ENCODE assay signal across 11 cellular contexts in genomic region chr18:24189007-24189528, GRCh38. TPM values are rescaled to one million over a fixed set of nuclear protein-coding genes. Genes with fewer than 3 reads are reported as not detected.
DNase-seq lines count a peak whose midpoint lies in the region; ATAC-seq and TF ChIP-seq lines count a peak whose summit lies in the region.
"Had no signal": no experiment of that assay in that cellular context is flagged by ENCODE, and none has a peak within 500 bp of the region (broad histone marks: within the 10 kb centered on the region; RNA-seq: fewer than 3 reads in every experiment).

No MANE protein-coding gene starts in this region.

- POLR2A ChIA-PET in WTC11 (lab: Charles Lee): no interaction called here

- H3K27me3 Mint-ChIP-seq in WTC11 (ENCODE audit: low read depth): no peaks in the 10 kb centered on the region

- no peak overlapping the region for H3K4me3 Mint-ChIP-seq in WTC11
- H3K4me3 Mint-ChIP-seq: activated naive CD8-positive, alpha-beta T cell treated with anti-CD3 and anti-CD28 coated beads, Interleukin-2, amount 10 ng/mL, durations not matched to agents 7 days and 5 days; T-cell had no signal

- H3K4me3 ChIP-seq in GM12864 (ENCODE audit: low read depth, low read length): no peak overlapping the region
- no peak overlapping the region for H3K4me3 ChIP-seq in fibroblast of villous mesenchyme (ENCODE audit: low read depth, low read length)

- H3K36me3 Mint-ChIP-seq in WTC11: peaks cover 2% of the 10 kb centered on the region; the same call in 1 of the 2 replicates
- H3K36me3 Mint-ChIP-seq: activated naive CD8-positive, alpha-beta T cell treated with anti-CD3 and anti-CD28 coated beads, Interleukin-2, amount 10 ng/mL, durations not matched to agents 7 days and 5 days; T-cell had no signal

- no peaks in the 10 kb centered on the region for H3K9me3 Mint-ChIP-seq in WTC11
- H3K9me3 Mint-ChIP-seq: activated naive CD8-positive, alpha-beta T cell treated with anti-CD3 and anti-CD28 coated beads, Interleukin-2, amount 10 ng/mL, durations not matched to agents 7 days and 5 days; T-cell had no signal

- ATAC-seq in GM21360 (IDR thresholded peaks at IDR 0.05; ENCODE audit: unreplicated experiment): peak; percentile 86
- peak; percentile 74 for ATAC-seq in HG03108 (IDR thresholded peaks at IDR 0.05; ENCODE audit: unreplicated experiment)
- no peak for ATAC-seq in WTC11
- ATAC-seq: T-cell had no signal

- TF ChIP-seq CTCF in GM12864 (IDR thresholded peaks at IDR 0.05; ENCODE audit: low read depth, low read length, missing control alignments) (no peak), fibroblast of villous mesenchyme (IDR thresholded peaks at IDR 0.05; ENCODE audit: insufficient read depth, low read depth, low read length) (no peak), WTC11 (IDR thresholded peaks at IDR 0.05) (no peak)

- CTCF ChIA-PET in WTC11 (lab: Charles Lee): interaction anchor here (1.8 to 6.0 kb wide), 2 partner anchors 12 to 271 kb away, joined by 3 to 50 read pairs; no protein-coding TSS in a partner anchor

- DNase-seq in GM12864 (ENCODE audit: low read depth) (peak; percentile 44), fibroblast of villous mesenchyme (ENCODE audit: low read depth) (peak; percentile 22), WTC11 (ENCODE audit: low spot score) (no peak), HK-2 (ENCODE audit: unreplicated experiment) (no peak), hepatic stellate cell (ENCODE audit: low spot score) (no peak), NCI-H2196 treated with DMSO at 0.1 percent for 48 hours (lab: John Stamatoyannopoulos, UW; ENCODE audit: unreplicated experiment) (no peak)
- DNase-seq: activated naive CD8-positive, alpha-beta T cell treated with anti-CD3 and anti-CD28 coated beads, Interleukin-2, amount 10 ng/mL, durations not matched to agents 7 days and 5 days; NCI-H1436 treated with DMSO at 0.1 percent for 48 hours; T-cell had no signal

- H3K4me1 Mint-ChIP-seq in WTC11: peaks cover 19% of the 10 kb centered on the region
- H3K4me1 Mint-ChIP-seq: activated naive CD8-positive, alpha-beta T cell treated with anti-CD3 and anti-CD28 coated beads, Interleukin-2, amount 10 ng/mL, durations not matched to agents 7 days and 5 days; T-cell had no signal

- no peak overlapping the region for H3K27ac Mint-ChIP-seq in WTC11
- H3K27ac Mint-ChIP-seq: activated naive CD8-positive, alpha-beta T cell treated with anti-CD3 and anti-CD28 coated beads, Interleukin-2, amount 10 ng/mL, durations not matched to agents 7 days and 5 days; T-cell had no signal

TF ChIP-seq in WTC11, 78 proteins besides CTCF, POLR2A, EP300 and RAD21:
- no peak for TF ChIP-seq USF1 (CRISPR knock-in tag; IDR thresholded peaks at IDR 0.05)
- TF ChIP-seq ZNF416 (CRISPR knock-in tag; IDR thresholded peaks at IDR 0.05): no peak
- no peak for TF ChIP-seq ATF1 (CRISPR knock-in tag; IDR thresholded peaks at IDR 0.05)
- no peak for TF ChIP-seq AR (CRISPR knock-in tag; IDR thresholded peaks at IDR 0.05)
- no peak for TF ChIP-seq NFYB (CRISPR knock-in tag; conservative IDR thresholded peaks at IDR 0.05; ENCODE audit: low read depth)
- TF ChIP-seq SMAD4 (CRISPR knock-in tag; IDR thresholded peaks at IDR 0.05): no peak
- no peak for TF ChIP-seq ATF2 (CRISPR knock-in tag; IDR thresholded peaks at IDR 0.05; ENCODE audit: borderline replicate concordance, low read depth)
- no peak for TF ChIP-seq NR2C2 (CRISPR knock-in tag; IDR thresholded peaks at IDR 0.05)
- TF ChIP-seq ETV6 (CRISPR knock-in tag; IDR thresholded peaks at IDR 0.05): no peak

RNA-seq across cellular contexts. Expression of gene CABYR, which starts 50.2 kb away (rescaled TPM):
- total RNA-seq in fibroblast of villous mesenchyme: 6.4 and 20.3 TPM in 2 replicates
- total RNA-seq in WTC11 (2021): 12.9 to 19.3 TPM (median 16.1 TPM) in 3 replicates

Comparison
In these comparisons a context has a peak if more than half of its experiments do, and no peak if none do; other contexts are left out.
1. DNase-seq: peak in GM12864 (single experiment) and fibroblast of villous mesenchyme (single experiment); none in WTC11 (single experiment), HK-2 (single experiment), hepatic stellate cell (single experiment) and NCI-H2196 treated with DMSO at 0.1 percent for 48 hours (single experiment).